8 cellular contexts compared by ENCODE assay signal in the genomic region with DNA sequence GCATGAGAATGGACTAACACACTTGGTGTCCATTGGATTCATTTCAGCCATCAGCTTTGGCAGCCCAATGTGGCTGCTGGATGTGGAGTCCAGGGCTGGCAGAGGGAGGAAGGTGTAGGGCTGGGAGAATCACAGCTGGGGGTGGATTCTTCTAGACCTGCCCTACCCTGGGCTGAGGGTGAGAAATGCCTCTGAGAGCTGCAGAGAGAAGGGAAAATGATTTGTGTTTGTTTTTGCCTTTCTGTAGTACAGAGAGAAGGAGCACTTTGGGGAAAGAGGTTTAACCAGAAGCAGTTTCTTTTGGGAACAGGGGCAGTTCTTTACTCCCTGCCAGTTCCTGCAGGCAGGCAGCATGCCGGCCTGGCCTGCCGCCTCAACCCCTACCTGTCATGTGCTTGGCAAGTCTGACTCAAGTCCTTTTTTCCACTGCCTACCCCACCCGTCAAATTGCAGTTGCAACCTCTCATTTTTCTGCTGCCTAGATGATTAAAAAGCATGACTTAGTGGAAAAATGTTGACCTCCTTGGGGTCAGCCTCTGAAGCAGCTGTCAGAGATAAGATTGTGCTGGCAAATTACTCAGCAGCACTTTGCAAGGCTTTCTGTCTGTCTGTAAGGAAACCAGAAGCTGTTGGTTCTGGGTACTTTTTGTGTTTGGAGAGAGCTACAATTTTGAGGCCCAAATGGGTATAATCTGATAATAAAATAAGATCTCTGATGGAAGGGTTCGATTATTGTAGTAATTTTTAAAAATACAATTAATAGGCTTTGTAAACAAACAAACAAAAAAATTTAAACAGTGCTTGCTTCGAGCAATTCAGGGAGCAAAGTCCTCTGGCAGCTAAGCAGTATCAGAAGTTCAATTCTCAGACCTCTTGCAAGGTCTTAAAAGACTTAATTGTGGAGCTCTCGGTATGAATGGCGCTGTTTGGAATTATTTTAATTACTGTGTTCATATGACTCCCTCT. TPM values are rescaled to one million over a fixed set of nuclear protein-coding genes. Genes with fewer than 3 reads are reported as not detected.
DNase-seq lines count a peak whose midpoint lies in the region; ATAC-seq, FAIRE-seq and TF ChIP-seq lines count a peak whose summit lies in the region.

No MANE protein-coding gene starts in this region.

- peak overlapping the region; percentile 26 for H3K4me3 Mint-ChIP-seq in T-helper 2 cell treated with Interferon-gamma antibody and Interleukin-4, amounts not matched to agents 5 μg/mL and 100 μg/mL, for 36 hours

- H3K27me3 ChIP-seq in bronchial epithelial cell (ENCODE audit: control insufficient read depth, insufficient read depth, low read length) (no peaks in the 10 kb centered on the region), lower lobe of right lung (ENCODE audit: low read depth) (no peaks in the 10 kb centered on the region)

- H3K9me3 ChIP-seq in lower lobe of right lung, result no peaks in the 10 kb centered on the region

- intact Hi-C loops in lower lobe of right lung (cut with DNase I) (no loop called here), head of caudate nucleus (cut with DNase I) (no loop called here)

- H3K36me3 ChIP-seq in bronchial epithelial cell (ENCODE audit: control insufficient read depth, insufficient read depth, low read length), result no peaks in the 10 kb centered on the region
- H3K36me3 ChIP-seq in lower lobe of right lung, result peaks cover 17% of the 10 kb centered on the region

- H3K27me3 Mint-ChIP-seq in T-helper 2 cell treated with Interferon-gamma antibody and Interleukin-4, amounts not matched to agents 5 μg/mL and 100 μg/mL, for 36 hours (ENCODE audit: low read depth), result no peaks in the 10 kb centered on the region

- peak overlapping the region; percentile 32 for H3K27ac Mint-ChIP-seq in T-helper 2 cell treated with Interferon-gamma antibody and Interleukin-4, amounts not matched to agents 5 μg/mL and 100 μg/mL, for 36 hours

- H3K4me3 ChIP-seq in bronchial epithelial cell (ENCODE audit: low read depth, low read length) (no peak overlapping the region), lower lobe of right lung (no peak overlapping the region)

- DNase-seq in GM04504 (ENCODE audit: low read depth) (peak; percentile 40), bronchial epithelial cell (ENCODE audit: low read depth) (peak; percentile 82), lower lobe of right lung (no peak), head of caudate nucleus (no peak), NCI-H2107 (lab: John Stamatoyannopoulos, UW) (no peak), NCI-H1105 treated with DMSO at 0.1 percent for 48 hours (lab: John Stamatoyannopoulos, UW) (no peak)
- peak; percentile 78 for DNase-seq in T-helper 2 cell treated with Interferon-gamma antibody and Interleukin-4, amounts not matched to agents 5 μg/mL and 100 μg/mL, for 36 hours (ENCODE audit: low spot score)
- DNase-seq in stimulated activated CD8-positive, alpha-beta memory T cell treated with anti-CD3 and anti-CD28 coated beads, Interleukin-12 subunit alpha, Interleukin-12 subunit beta, amount 100 ng/mL, for 4 hours (ENCODE audit: low read depth), result peak; percentile 48

- no peak for TF ChIP-seq CTCF in bronchial epithelial cell (IDR thresholded peaks at IDR 0.05; ENCODE audit: insufficient read depth, low read length, severe bottlenecking)
- no peak for TF ChIP-seq CTCF in lower lobe of right lung (IDR thresholded peaks at IDR 0.05)

- peaks cover 50% of the 10 kb centered on the region for H3K4me1 Mint-ChIP-seq in T-helper 2 cell treated with Interferon-gamma antibody and Interleukin-4, amounts not matched to agents 5 μg/mL and 100 μg/mL, for 36 hours (ENCODE audit: low read depth)

- peaks cover 55% of the 10 kb centered on the region for H3K36me3 Mint-ChIP-seq in T-helper 2 cell treated with Interferon-gamma antibody and Interleukin-4, amounts not matched to agents 5 μg/mL and 100 μg/mL, for 36 hours (ENCODE audit: low read depth)

- H3K9me3 Mint-ChIP-seq in T-helper 2 cell treated with Interferon-gamma antibody and Interleukin-4, amounts not matched to agents 5 μg/mL and 100 μg/mL, for 36 hours, result peaks cover 4% of the 10 kb centered on the region

- ATAC-seq in lower lobe of right lung, result peak; percentile 75 to 76

- H3K4me1 ChIP-seq in lower lobe of right lung, result peaks cover 77% of the 10 kb centered on the region

- FAIRE-seq in bronchial epithelial cell (lab: Jason Lieb, UNC), result no peak

- peak overlapping the region; percentile 71 for H3K27ac ChIP-seq in lower lobe of right lung

RNA-seq across cellular contexts. Expression of a gene that starts 21.7 kb away (rescaled TPM):
- total RNA-seq in bronchial epithelial cell (6.9 and 18.7 TPM in 2 replicates), lower lobe of right lung (137 TPM)

Comparison
In these comparisons a context has a peak if more than half of its experiments do, and no peak if none do; other contexts are left out.
1. DNase-seq: peak in GM04504 (single experiment), T-helper 2 cell treated with Interferon-gamma antibody and Interleukin-4, amounts not matched to agents 5 μg/mL and 100 μg/mL, for 36 hours (single experiment), bronchial epithelial cell (single experiment) and stimulated activated CD8-positive, alpha-beta memory T cell treated with anti-CD3 and anti-CD28 coated beads, Interleukin-12 subunit alpha, Interleukin-12 subunit beta, amount 100 ng/mL, for 4 hours (single experiment); none in lower lobe of right lung (single experiment), head of caudate nucleus (0 of 42), NCI-H2107 (single experiment) and NCI-H1105 treated with DMSO at 0.1 percent for 48 hours (single experiment).